8 cellular contexts compared by ENCODE assay signal in genomic region chr5:111194053-111194452, GRCh38. TPM values are rescaled to one million over a fixed set of nuclear protein-coding genes. Genes with fewer than 3 reads are reported as not detected.
"Had no signal": no experiment of that assay in that cellular context is flagged by ENCODE, and none has a peak within 500 bp of the region (broad histone marks: within the 10 kb centered on the region; RNA-seq: fewer than 3 reads in every experiment).

No MANE protein-coding gene starts in this region.

- H3K4me3 Mint-ChIP-seq: HFFc6, IgD-negative memory B cell had no signal

- H3K27ac Mint-ChIP-seq: HFFc6, IgD-negative memory B cell had no signal

- H3K36me3 Mint-ChIP-seq: IgD-negative memory B cell had no signal

- H3K27ac ChIP-seq: HL-60 had no signal

- H3K4me1 Mint-ChIP-seq: IgD-negative memory B cell had no signal

- H3K9me3 ChIP-seq: HAP-1 had no signal

- H3K4me3 ChIP-seq: HAP-1 had no signal

- H3K9me3 Mint-ChIP-seq: HFFc6, IgD-negative memory B cell had no signal

- ATAC-seq: HCT116, HepG2 had no signal

- H3K36me3 ChIP-seq: HAP-1 had no signal

- H3K4me1 ChIP-seq: HAP-1 had no signal

- DNase-seq: GOT3, H7, HFFc6 had no signal

RNA-seq across cellular contexts. Expression of gene CAMK4, which starts 30.1 kb away (rescaled TPM):
- total RNA-seq: HepG2 had no signal
- polyA plus RNA-seq: HepG2 had no signal
